Comparison of ENCODE assay signal across 26 cellular contexts in genomic region chr12:92330654-92331053, GRCh38.
"Had no signal": no experiment of that assay in that cellular context is flagged by ENCODE, and none has a peak within 500 bp of the region (broad histone marks: within the 10 kb centered on the region; RNA-seq: fewer than 3 reads in every experiment).

No MANE protein-coding gene starts in this region.

- H3K4me1 ChIP-seq: esophagus squamous epithelium, prostate gland, right atrium auricular region, suprapubic skin, upper lobe of right lung, uterus had no signal

- ATAC-seq: natural killer cell treated with Interleukin-12 subunit alpha and Interleukin-12 subunit beta and Interleukin-15 and Interleukin-18, amount 100 ng/mL, for 72 hours; sciatic nerve; stimulated activated naive CD8-positive, alpha-beta T cell treated with anti-CD3 and anti-CD28 coated beads, Interleukin-15, amount 100 ng/mL, for 72 hours; upper lobe of right lung had no signal

- H3K9ac ChIP-seq: neural progenitor cell had no signal

- H3K36me3 ChIP-seq: esophagus squamous epithelium, neural progenitor cell, prostate gland, right atrium auricular region, suprapubic skin, transverse colon, upper lobe of right lung, uterus had no signal

- DNase-seq: dorsolateral prefrontal cortex; effector CD4-positive, alpha-beta T cell; esophagus squamous epithelium; hypothalamus; immature natural killer cell; mesenchymal stem cell; naive B cell; stimulated activated CD8-positive, alpha-beta memory T cell treated with anti-CD3 and anti-CD28 coated beads, Interleukin-4, amount 100 ng/mL, for 48 hours; stimulated activated naive CD4-positive, alpha-beta T cell; stimulated activated naive CD8-positive, alpha-beta T cell treated with anti-CD3 and anti-CD28 coated beads, Interleukin-15, amount 100 ng/mL, for 72 hours; transverse colon; upper lobe of right lung; uterus had no signal

- H3K9me3 Mint-ChIP-seq: immature natural killer cell; naive B cell; natural killer cell treated with Interleukin-12 subunit alpha and Interleukin-12 subunit beta and Interleukin-15 and Interleukin-18, amount 100 ng/mL, for 72 hours had no signal

- H3K4me3 Mint-ChIP-seq: immature natural killer cell; mesothelial cell of epicardium; naive B cell; natural killer cell treated with Interleukin-12 subunit alpha and Interleukin-12 subunit beta and Interleukin-15 and Interleukin-18, amount 100 ng/mL, for 72 hours; neural progenitor cell; stimulated activated naive CD8-positive, alpha-beta T cell treated with anti-CD3 and anti-CD28 coated beads, Interleukin-15, amount 100 ng/mL, for 72 hours had no signal

- H3K36me3 Mint-ChIP-seq: mesothelial cell of epicardium; natural killer cell treated with Interleukin-12 subunit alpha and Interleukin-12 subunit beta and Interleukin-15 and Interleukin-18, amount 100 ng/mL, for 72 hours; neural progenitor cell had no signal

- H3K27me3 Mint-ChIP-seq: naive B cell; stimulated activated naive CD8-positive, alpha-beta T cell treated with anti-CD3 and anti-CD28 coated beads, Interleukin-15, amount 100 ng/mL, for 72 hours had no signal

- H3K27ac Mint-ChIP-seq: immature natural killer cell; mesothelial cell of epicardium; natural killer cell treated with Interleukin-12 subunit alpha and Interleukin-12 subunit beta and Interleukin-15 and Interleukin-18, amount 100 ng/mL, for 72 hours; neural progenitor cell had no signal

- H3K9me3 ChIP-seq: esophagus squamous epithelium, mucosa of descending colon, prostate gland, right atrium auricular region, suprapubic skin, transverse colon, upper lobe of right lung, uterus had no signal

- FAIRE-seq: colon, frontal cortex, keratinocyte had no signal

- H3K4me3 ChIP-seq: dorsolateral prefrontal cortex, esophagus squamous epithelium, lung, mucosa of descending colon, neural progenitor cell, prostate gland, right atrium auricular region, suprapubic skin, transverse colon, upper lobe of right lung, uterus had no signal

- H3K27ac ChIP-seq: dorsolateral prefrontal cortex, epithelial cell of prostate, esophagus squamous epithelium, neural progenitor cell, prostate gland, right atrium auricular region, suprapubic skin, transverse colon, upper lobe of right lung, uterus had no signal
